Comparison of ENCODE assay signal across 14 cellular contexts in genomic region chr11:72776117-72776843, GRCh38. TPM values are rescaled to one million over a fixed set of nuclear protein-coding genes. Genes with fewer than 3 reads are reported as not detected.
A peak's percentile ranks its signal among the peaks of the same experiment; 100 is the strongest.
DNase-seq lines count a peak whose midpoint lies in the region; ATAC-seq and TF ChIP-seq lines count a peak whose summit lies in the region.
"Had no signal": no experiment of that assay in that cellular context is flagged by ENCODE, and none has a peak within 500 bp of the region (broad histone marks: within the 10 kb centered on the region; RNA-seq: fewer than 3 reads in every experiment).

No MANE protein-coding gene starts in this region.

- ATAC-seq in heart left ventricle = no peak
- ATAC-seq in left cardiac atrium = no peak
- no peak for ATAC-seq in GM18907 (IDR thresholded peaks at IDR 0.05; ENCODE audit: unreplicated experiment)
- ATAC-seq: A549; activated CD4-positive, CD25-positive, alpha-beta regulatory T cell treated with anti-CD3 and anti-CD28 coated beads, Interleukin-2, amount 50 U/mL, for 24 hours had no signal

- H3K9me3 Mint-ChIP-seq in nephron = no peaks in the 10 kb centered on the region

- H3K36me3 Mint-ChIP-seq in nephron (ENCODE audit: low read depth) = no peaks in the 10 kb centered on the region

- no peak for TF ChIP-seq CTCF in heart left ventricle (IDR thresholded peaks at IDR 0.05)
- no peak for TF ChIP-seq CTCF in nephron (IDR thresholded peaks at IDR 0.05; ENCODE audit: unreplicated experiment in 3 of 3)
- no peak for TF ChIP-seq CTCF in transverse colon (IDR thresholded peaks at IDR 0.05)
- no peak for TF ChIP-seq CTCF in tibial nerve (IDR thresholded peaks at IDR 0.05)

- in situ Hi-C loops in transverse colon (cut with MboI; ENCODE audit: low pct_ligation_motif_present in 1 of 4, low pct_unique_long_range_greater_than_20kb in 1 of 4, low sequenced_read_pairs in 3 of 4) = no loop called here

- H3K27ac ChIP-seq in heart left ventricle (peak overlapping the region in 10 of 12 donors; percentile 3 to 77 (median 62)), cingulate gyrus (ENCODE audit: low read depth, low read length) (peak overlapping the region; percentile 84), transverse colon (peak overlapping the region in 3 of 4 donors; percentile 85 to 93 (median 91)), tibial nerve (no peak overlapping the region)
- H3K27ac ChIP-seq: A549 had no signal

- H3K4me1 Mint-ChIP-seq in nephron = peaks cover 52% of the 10 kb centered on the region

- H3K36me3 ChIP-seq in heart left ventricle (no peaks in the 10 kb centered on the region), transverse colon (no peaks in the 10 kb centered on the region), tibial nerve (peaks cover 0 to under 1% (median 0%) of the 10 kb centered on the region in 3 donors)
- H3K36me3 ChIP-seq: sigmoid colon had no signal

- no peak for DNase-seq in heart left ventricle
- no peak for DNase-seq in left cardiac atrium
- peak; percentile 9 for DNase-seq in transverse colon
- DNase-seq in tibial nerve (ENCODE audit: low spot score in 2 of 2) = no peak
- DNase-seq in 8988T = no peak
- DNase-seq: effector CD4-positive, alpha-beta T cell; sigmoid colon; stimulated activated CD4-positive, alpha-beta T cell treated with anti-CD3 and anti-CD28 coated beads, Interleukin-1b, Interleukin-23, amount 100 ng/mL, for 48 hours; T-helper 2 cell had no signal

- H3K4me1 ChIP-seq in heart left ventricle (peaks cover 0 to 57% (median 35%) of the 10 kb centered on the region in 12 donors), transverse colon (peaks cover 38 to 91% (median 68%) of the 10 kb centered on the region in 4 donors), tibial nerve (peaks cover 0 to 57% (median 26%) of the 10 kb centered on the region in 4 donors)

- WGBS in heart left ventricle, 4 donors = 83 to 90% (median 86%) methylated on average over 8 to 9 of the region's 9 CpGs
- 79% methylated on average over 9 of the region's 9 CpGs; no CpG with 5 or more reads in 1 of the 2 donors for WGBS in transverse colon (ENCODE audit: low coverage in 1 of 2), 2 donors
- WGBS in tibial nerve, 2 donors = 86 to 92% methylated on average over 5 to 9 of the region's 9 CpGs

- TF ChIP-seq POLR2A in heart left ventricle (IDR thresholded peaks at IDR 0.05) (no peak), transverse colon (IDR thresholded peaks at IDR 0.05) (no peak), tibial nerve (IDR thresholded peaks at IDR 0.05) (no peak)

- H3K27me3 ChIP-seq in heart left ventricle (no peaks in the 10 kb centered on the region), transverse colon (no peaks in the 10 kb centered on the region), tibial nerve (no peaks in the 10 kb centered on the region)
- H3K27me3 ChIP-seq: sigmoid colon had no signal

- H3K27ac Mint-ChIP-seq in nephron = peak overlapping the region; percentile 55 to 84 (median 60)

- H3K9me3 ChIP-seq in heart left ventricle (no peaks in the 10 kb centered on the region), transverse colon (no peaks in the 10 kb centered on the region), tibial nerve (no peaks in the 10 kb centered on the region)
- H3K9me3 ChIP-seq: A549, sigmoid colon had no signal

- H3K4me3 Mint-ChIP-seq in nephron = peak overlapping the region in 1 of 3 experiments; percentile 22

- TF ChIP-seq EP300 in transverse colon (IDR thresholded peaks at IDR 0.05; ENCODE audit: low read depth) = no peak
- no peak for TF ChIP-seq EP300 in tibial nerve (IDR thresholded peaks at IDR 0.05)

- intact Hi-C loops in heart left ventricle (cut with DNase I) (loop anchor here in 1 of 10 donors (5.0 kb wide), 1 partner anchor 39 kb away; no protein-coding TSS in a partner anchor), left cardiac atrium (cut with DNase I) (no loop called here), transverse colon (cut with DNase I; ENCODE audit: low total_unique reads) (no loop called here)

- H3K27me3 Mint-ChIP-seq in nephron (ENCODE audit: low read depth) = peaks cover 5% of the 10 kb centered on the region

- H3K4me3 ChIP-seq in heart left ventricle = no peak overlapping the region
- no peak overlapping the region for H3K4me3 ChIP-seq in transverse colon
- H3K4me3 ChIP-seq in tibial nerve = no peak overlapping the region
- H3K4me3 ChIP-seq: A549, sigmoid colon had no signal

RNA-seq across cellular contexts. Expression of gene STARD10, which starts 17.6 kb away (rescaled TPM):
- total RNA-seq in heart left ventricle = 10 to 100 TPM; 35.2 to 78.8 (median 55.2) TPM
- polyA plus RNA-seq in heart left ventricle = 100 to 1,000 TPM in 1 of 2 donors, 10 to 100 TPM in 1; 35.9 to 237 TPM
- 10 to 100 TPM; 87.4 to 93.9 TPM for total RNA-seq in left cardiac atrium
- total RNA-seq in transverse colon = 100 to 1,000 TPM in 3 of 4 donors, 10 to 100 TPM in 1; 82.7 to 714 (median 225) TPM
- 10 to 100 TPM; 19.4 to 31.5 (median 23.7) TPM for total RNA-seq in tibial nerve

RNA-seq across cellular contexts. Expression of gene ARAP1, which starts 24.1 kb away (rescaled TPM):
- 100 to 1,000 TPM in 2 of 9 donors, 10 to 100 TPM in 7; 35.4 to 116 (median 44.0) TPM for total RNA-seq in heart left ventricle
- polyA plus RNA-seq in heart left ventricle = 10 to 100 TPM; 37.7 to 42.0 TPM
- 10 to 100 TPM; 60.3 to 66.9 TPM for total RNA-seq in left cardiac atrium
- total RNA-seq in transverse colon = 100 to 1,000 TPM in 3 of 4 donors, 10 to 100 TPM in 1; 99.4 to 233 (median 108) TPM
- total RNA-seq in tibial nerve = 100 to 1,000 TPM; 104 to 151 (median 149) TPM

RNA-seq across cellular contexts. Expression of gene ATG16L2, which starts 37.9 kb away (rescaled TPM):
- total RNA-seq in heart left ventricle = 10 to 100 TPM in 7 of 9 donors, 1 to 10 TPM in 2; 6.0 to 28.9 (median 13.2) TPM
- 10 to 100 TPM in 1 of 2 donors, 1 to 10 TPM in 1; 8.3 to 24.2 TPM for polyA plus RNA-seq in heart left ventricle
- 10 to 100 TPM; 11.9 to 16.3 TPM for total RNA-seq in left cardiac atrium
- 100 to 1,000 TPM in 2 of 4 donors, 10 to 100 TPM in 2; 50.2 to 206 (median 85.3) TPM for total RNA-seq in transverse colon
- total RNA-seq in tibial nerve = 10 to 100 TPM; 26.9 to 60.0 (median 36.6) TPM

Comparison
In these comparisons a context has a peak if more than half of its experiments do, and no peak if none do; other contexts are left out.
1. H3K27ac ChIP-seq: peak in heart left ventricle (10 of 12), cingulate gyrus (single experiment) and transverse colon (3 of 4); none in tibial nerve (0 of 4).